Comparison of ENCODE assay signal across 7 cellular contexts in the genomic region with DNA sequence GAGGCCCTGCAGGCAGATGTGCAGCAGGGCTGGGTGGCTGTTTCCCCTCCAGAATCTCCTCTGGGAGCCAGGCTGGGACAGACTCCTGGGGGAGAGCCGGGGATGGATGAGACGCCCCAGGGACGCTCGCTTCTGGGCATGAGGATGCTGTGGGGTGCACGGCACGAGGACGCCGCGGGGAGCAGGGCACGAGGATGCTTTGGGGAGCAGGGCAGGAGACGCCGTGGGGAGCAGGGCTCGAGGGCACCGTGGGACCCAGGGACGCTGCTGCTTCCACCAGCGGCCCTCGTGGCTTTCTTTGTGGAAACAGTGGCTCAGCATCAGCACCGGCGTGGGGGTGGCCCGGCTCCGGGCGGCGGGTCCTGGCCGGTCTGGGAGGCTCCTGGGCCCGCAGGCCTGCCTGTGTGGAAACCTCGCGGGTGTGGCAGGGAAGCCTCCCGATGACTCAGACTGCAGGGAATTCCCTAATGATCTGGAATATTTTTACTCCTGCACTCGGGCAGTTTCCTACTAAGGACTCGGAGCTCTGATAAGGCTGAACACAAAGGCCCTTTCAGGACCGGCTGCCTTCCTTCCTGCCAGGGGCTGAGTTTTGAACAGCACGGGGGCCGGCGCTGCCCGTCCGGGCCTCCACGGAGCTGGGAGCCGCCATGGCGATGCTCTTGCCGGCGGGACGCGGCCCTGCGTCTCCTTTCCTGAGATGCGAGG.
DNase-seq lines count a peak whose midpoint lies in the region; ATAC-seq and TF ChIP-seq lines count a peak whose summit lies in the region.

No MANE protein-coding gene starts in this region.

- peak overlapping the region; percentile 60 to 76 for H3K27ac ChIP-seq in uterus

- peaks cover 12% of the 10 kb centered on the region for H3K36me3 Mint-ChIP-seq in memory B cell

- no peaks in the 10 kb centered on the region for H3K27me3 ChIP-seq in uterus

- peak overlapping the region; percentile 95 for H3K27ac Mint-ChIP-seq in memory B cell

- H3K27me3 Mint-ChIP-seq in memory B cell: no peaks in the 10 kb centered on the region

- ATAC-seq in memory B cell (ENCODE audit: low read depth) (no peak), HG03457 (IDR thresholded peaks at IDR 0.05; ENCODE audit: unreplicated experiment) (no peak), HG03175 (IDR thresholded peaks at IDR 0.05; ENCODE audit: unreplicated experiment) (no peak)

- intact Hi-C loops in uterus (cut with DNase I; ENCODE audit: low total_unique reads): loop anchor here (5.0 kb wide), 1 partner anchor 61 kb away; the partner anchor contains the start of gene NFATC1

- no peaks in the 10 kb centered on the region for H3K36me3 ChIP-seq in uterus

- H3K4me1 ChIP-seq in uterus: peaks cover 0 to 3% of the 10 kb centered on the region in 2 donors

- no peak for TF ChIP-seq POLR2A in uterus (IDR thresholded peaks at IDR 0.05)

- no peaks in the 10 kb centered on the region for H3K9me3 ChIP-seq in uterus

- peaks cover 35% of the 10 kb centered on the region for H3K4me1 Mint-ChIP-seq in memory B cell

- H3K4me3 Mint-ChIP-seq in memory B cell: no peak overlapping the region

- DNase-seq in LoVo (ENCODE audit: low spot score) (peak; percentile 86), epidermal melanocyte (ENCODE audit: insufficient read length, low spot score) (peak; percentile 100), memory B cell (ENCODE audit: low spot score in 2 of 2) (no peak), uterus (peak; percentile 82 to 84), cerebellum (ENCODE audit: low spot score) (no peak)

- no peak for TF ChIP-seq CTCF in uterus (IDR thresholded peaks at IDR 0.05)

- peak overlapping the region in 1 of 2 donors; percentile 10 for H3K4me3 ChIP-seq in uterus

- no peaks in the 10 kb centered on the region for H3K9me3 Mint-ChIP-seq in memory B cell

Comparison
In these comparisons a context has a peak if more than half of its experiments do, and no peak if none do; other contexts are left out.
1. DNase-seq: peak in LoVo (single experiment), epidermal melanocyte (single experiment) and uterus (2 of 2); none in memory B cell (0 of 2) and cerebellum (single experiment).